In genomic region chr2:99425022-99425421, GRCh38 we compare ENCODE assay signal across 19 cellular contexts.
DNase-seq lines count a peak whose midpoint lies in the region; ATAC-seq, FAIRE-seq and TF ChIP-seq lines count a peak whose summit lies in the region.
"Had no signal": no experiment of that assay in that cellular context is flagged by ENCODE, and none has a peak within 500 bp of the region (broad histone marks: within the 10 kb centered on the region; RNA-seq: fewer than 3 reads in every experiment).

No MANE protein-coding gene starts in this region.

- H3K27me3 ChIP-seq in breast epithelium, result no peaks in the 10 kb centered on the region
- H3K27me3 ChIP-seq in naive thymus-derived CD4-positive, alpha-beta T cell (ENCODE audit: control insufficient read depth in 2 of 2, insufficient read depth in 2 of 2, low read length in 2 of 2), result no peaks in the 10 kb centered on the region
- H3K27me3 ChIP-seq: suprapubic skin had no signal

- BruUV-seq in MCF 10A (replicated peaks; lab: Mats Ljungman, UMichigan), result no TSS peak

- H3K4me1 Mint-ChIP-seq in MCF 10A (ENCODE audit: insufficient read depth, unreplicated experiment), result peaks cover 10% of the 10 kb centered on the region
- H3K4me1 Mint-ChIP-seq in naive thymus-derived CD4-positive, alpha-beta T cell, result no peaks in the 10 kb centered on the region

- 32 to 38% methylated on average over 2 of the region's 2 CpGs for WGBS in lower leg skin, 2 donors

- H3K27me3 Mint-ChIP-seq in MCF 10A (ENCODE audit: insufficient read depth, unreplicated experiment), result no peaks in the 10 kb centered on the region
- no peaks in the 10 kb centered on the region for H3K27me3 Mint-ChIP-seq in naive thymus-derived CD4-positive, alpha-beta T cell
- H3K27me3 Mint-ChIP-seq: CD4-positive, alpha-beta memory T cell had no signal

- no peaks in the 10 kb centered on the region for H3K9me3 Mint-ChIP-seq in MCF 10A (ENCODE audit: unreplicated experiment)
- H3K9me3 Mint-ChIP-seq in naive thymus-derived CD4-positive, alpha-beta T cell, result no peaks in the 10 kb centered on the region
- H3K9me3 Mint-ChIP-seq: CD4-positive, alpha-beta memory T cell had no signal

- peaks cover 13% of the 10 kb centered on the region for H3K36me3 ChIP-seq in breast epithelium
- peaks cover 6 to 55% (median 17%) of the 10 kb centered on the region in 3 experiments for H3K36me3 ChIP-seq in naive thymus-derived CD4-positive, alpha-beta T cell (ENCODE audit: control insufficient read depth in 2 of 3, insufficient read depth in 3 of 3, low read length in 3 of 3)

- TF ChIP-seq CTCF in MCF 10A (IDR thresholded peaks at IDR 0.05; ENCODE audit: unreplicated experiment) (no peak), breast epithelium (IDR thresholded peaks at IDR 0.05) (no peak), astrocyte of the spinal cord (IDR thresholded peaks at IDR 0.05; ENCODE audit: low read depth, low read length) (no peak), D721Med (IDR thresholded peaks at IDR 0.05; ENCODE audit: insufficient read depth, missing control alignments) (no peak), lower leg skin (IDR thresholded peaks at IDR 0.05) (no peak)

- TF ChIP-seq POLR2A in breast epithelium (IDR thresholded peaks at IDR 0.05), result no peak
- no peak for TF ChIP-seq POLR2A in lower leg skin (IDR thresholded peaks at IDR 0.05)

- H3K9me3 ChIP-seq in breast epithelium, result no peaks in the 10 kb centered on the region
- H3K9me3 ChIP-seq in naive thymus-derived CD4-positive, alpha-beta T cell (ENCODE audit: control insufficient read depth in 2 of 3, low read length in 3 of 3), result no peaks in the 10 kb centered on the region
- H3K9me3 ChIP-seq: left ventricle myocardium inferior, suprapubic skin had no signal

- ATAC-seq in naive thymus-derived CD4-positive, alpha-beta T cell, result no peak

- H3K4me1 ChIP-seq in breast epithelium, result no peaks in the 10 kb centered on the region
- H3K4me1 ChIP-seq in naive thymus-derived CD4-positive, alpha-beta T cell (ENCODE audit: control insufficient read depth in 2 of 2, insufficient read depth in 2 of 2, low read length in 2 of 2), result no peaks in the 10 kb centered on the region

- peaks cover 69% of the 10 kb centered on the region for H3K36me3 Mint-ChIP-seq in MCF 10A (ENCODE audit: insufficient read depth, unreplicated experiment)
- H3K36me3 Mint-ChIP-seq in naive thymus-derived CD4-positive, alpha-beta T cell, result peaks cover 3 to 34% (median 10%) of the 10 kb centered on the region in 5 donors

- intact Hi-C loops in MCF 10A (cut with micrococcal nuclease), result loop anchor here (1.0 kb wide), 1 partner anchor 65 kb away; the partner anchor contains the start of gene REV1
- intact Hi-C loops in breast epithelium (cut with DNase I; ENCODE audit: low total_unique reads), result no loop called here
- intact Hi-C loops in naive thymus-derived CD4-positive, alpha-beta T cell (cut with micrococcal nuclease), result loop anchor here in 1 of 2 donors (10.0 kb wide), 1 partner anchor 60 kb away; no protein-coding TSS in a partner anchor
- intact Hi-C loops in lower leg skin (cut with DNase I; ENCODE audit: low total_unique reads), result no loop called here

- H3K27ac Mint-ChIP-seq in MCF 10A (ENCODE audit: low read depth, unreplicated experiment), result peak overlapping the region; percentile 31
- H3K27ac Mint-ChIP-seq in naive thymus-derived CD4-positive, alpha-beta T cell, result no peak overlapping the region

- no peak overlapping the region for H3K4me3 ChIP-seq in breast epithelium
- H3K4me3 ChIP-seq in astrocyte of the spinal cord (ENCODE audit: low read depth, low read length), result no peak overlapping the region
- no peak overlapping the region for H3K4me3 ChIP-seq in naive thymus-derived CD4-positive, alpha-beta T cell (ENCODE audit: low read length)
- H3K4me3 ChIP-seq in lower leg skin (ENCODE audit: low read depth, poor library complexity, severe bottlenecking), result no peak overlapping the region
- H3K4me3 ChIP-seq: left ventricle myocardium inferior, suprapubic skin had no signal

- peak; percentile 89 for DNase-seq in MCF 10A (ENCODE audit: unreplicated experiment)
- DNase-seq in breast epithelium (ENCODE audit: low spot score in 2 of 2), result no peak
- DNase-seq in astrocyte of the spinal cord (ENCODE audit: low read depth, low spot score), result peak; percentile 71
- DNase-seq in fibroblast of the conjunctiva (ENCODE audit: low read depth), result peak; percentile 80
- no peak for DNase-seq in superior temporal gyrus (ENCODE audit: extremely low spot score)
- DNase-seq in naive thymus-derived CD4-positive, alpha-beta T cell, result no peak
- no peak for DNase-seq in D721Med (ENCODE audit: insufficient read length, low spot score)
- no peak for DNase-seq in lower leg skin (ENCODE audit: low spot score in 2 of 2)
- DNase-seq: 8988T; activated CD4-positive, CD25-positive, alpha-beta regulatory T cell treated with anti-CD3 and anti-CD28 coated beads, Interleukin-2, amount 50 U/mL, for 72 hours; activated naive CD4-positive, alpha-beta T cell; CD4-positive, alpha-beta memory T cell; left ventricle myocardium inferior; NCI-H2029 treated with DMSO at 0.1 percent for 48 hours; T-helper 2 cell had no signal

- no peak overlapping the region for H3K27ac ChIP-seq in breast epithelium
- no peak overlapping the region for H3K27ac ChIP-seq in naive thymus-derived CD4-positive, alpha-beta T cell (ENCODE audit: low read depth, low read length)
- H3K27ac ChIP-seq: left ventricle myocardium inferior, suprapubic skin had no signal

- POLR2A ChIA-PET in MCF 10A (lab: Yijun Ruan, JAX), result interaction anchor here (1.0 kb wide), 1 partner anchor 15 kb away, joined by 3 read pairs; no protein-coding TSS in a partner anchor
- POLR2A ChIA-PET in naive thymus-derived CD4-positive, alpha-beta T cell (lab: Charles Lee), result no interaction called here

- H3K4me3 Mint-ChIP-seq in MCF 10A (ENCODE audit: unreplicated experiment), result no peak overlapping the region
- no peak overlapping the region for H3K4me3 Mint-ChIP-seq in naive thymus-derived CD4-positive, alpha-beta T cell
- H3K4me3 Mint-ChIP-seq: CD4-positive, alpha-beta memory T cell had no signal

- no peak for FAIRE-seq in D721Med (lab: Jason Lieb, UNC)
- FAIRE-seq: G401.6, GM12892, HTR-8/SVneo had no signal

- in situ Hi-C loops in astrocyte of the spinal cord (cut with HindIII; ENCODE audit: low sequenced_read_pairs), result no loop called here

- CTCF ChIA-PET in MCF 10A (lab: Yijun Ruan, JAX), result no interaction called here
- CTCF ChIA-PET in naive thymus-derived CD4-positive, alpha-beta T cell (lab: Charles Lee), result no interaction called here

Comparison
In these comparisons a context has a peak if more than half of its experiments do, and no peak if none do; other contexts are left out.
1. DNase-seq: peak in MCF 10A (single experiment), astrocyte of the spinal cord (single experiment) and fibroblast of the conjunctiva (single experiment); none in breast epithelium (0 of 2), superior temporal gyrus (single experiment), naive thymus-derived CD4-positive, alpha-beta T cell (0 of 9), D721Med (single experiment) and lower leg skin (0 of 2).